In the genomic region with DNA sequence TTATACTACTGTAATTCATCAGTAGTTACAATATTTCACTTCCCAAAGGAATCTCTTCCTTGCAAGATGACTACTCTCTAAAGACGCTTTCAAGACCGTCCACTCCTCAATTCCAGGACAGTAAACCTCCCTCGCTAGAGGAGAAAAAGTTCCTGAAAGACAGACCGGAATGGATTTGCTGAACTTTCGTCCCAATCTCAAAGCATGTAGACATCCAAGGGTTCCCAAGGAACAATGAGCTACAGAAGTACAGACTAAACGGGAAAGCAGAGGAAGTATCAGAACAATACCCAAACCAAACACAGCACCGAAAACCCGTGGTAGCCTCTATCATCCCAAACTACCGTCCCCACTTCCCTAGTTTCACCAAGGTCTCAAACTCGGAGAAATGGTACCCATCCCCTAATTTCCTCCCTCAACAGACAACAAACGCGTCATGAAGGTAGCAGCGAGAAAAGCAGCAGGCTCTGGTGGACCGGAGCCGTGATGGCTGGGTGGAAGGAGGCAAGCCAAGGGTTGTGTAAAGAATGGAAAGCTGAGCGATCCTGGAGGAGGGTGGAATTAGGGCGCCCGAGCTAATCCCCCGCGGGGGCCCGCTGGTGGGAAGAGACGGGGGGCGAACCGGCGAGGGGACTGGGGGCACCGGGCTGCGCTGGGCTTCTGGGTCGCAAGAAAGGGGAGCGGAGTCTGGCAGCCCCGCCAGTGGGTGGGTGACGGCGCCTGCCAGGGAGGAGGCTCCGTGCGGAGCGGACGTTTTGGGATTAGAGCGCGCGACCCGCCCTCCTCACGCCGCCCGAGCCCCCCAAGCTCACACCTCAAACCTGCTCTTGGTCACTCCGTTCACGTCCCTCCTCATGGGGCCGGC, we compare ENCODE assay signal across 1 cellular context.
TF ChIP-seq lines count a peak whose summit lies in the region.

No MANE protein-coding gene starts in this region.

TF ChIP-seq in HepG2, 621 proteins besides CTCF, POLR2A, EP300 and RAD21 (continues in another document):
- no peak for TF ChIP-seq ZNF124 (CRISPR knock-in tag; IDR thresholded peaks at IDR 0.05)
- no peak for TF ChIP-seq ZFP36L2 (CRISPR knock-in tag; IDR thresholded peaks at IDR 0.05)
- TF ChIP-seq, protein P1, sequence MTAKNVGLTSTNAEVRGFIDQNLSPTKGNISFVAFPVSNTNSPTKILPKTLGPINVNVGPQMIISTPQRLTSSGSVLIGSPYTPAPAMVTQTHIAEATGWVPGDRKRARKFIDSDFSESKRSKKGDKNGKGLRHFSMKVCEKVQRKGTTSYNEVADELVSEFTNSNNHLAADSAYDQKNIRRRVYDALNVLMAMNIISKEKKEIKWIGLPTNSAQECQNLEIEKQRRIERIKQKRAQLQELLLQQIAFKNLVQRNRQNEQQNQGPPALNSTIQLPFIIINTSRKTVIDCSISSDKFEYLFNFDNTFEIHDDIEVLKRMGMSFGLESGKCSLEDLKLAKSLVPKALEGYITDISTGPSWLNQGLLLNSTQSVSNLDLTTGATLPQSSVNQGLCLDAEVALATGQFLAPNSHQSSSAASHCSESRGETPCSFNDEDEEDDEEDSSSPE (CRISPR knock-in tag; IDR thresholded peaks at IDR 0.05), result no peak
- no peak for TF ChIP-seq ELF1 (CRISPR knock-in tag; IDR thresholded peaks at IDR 0.05)
- TF ChIP-seq, protein P2, sequence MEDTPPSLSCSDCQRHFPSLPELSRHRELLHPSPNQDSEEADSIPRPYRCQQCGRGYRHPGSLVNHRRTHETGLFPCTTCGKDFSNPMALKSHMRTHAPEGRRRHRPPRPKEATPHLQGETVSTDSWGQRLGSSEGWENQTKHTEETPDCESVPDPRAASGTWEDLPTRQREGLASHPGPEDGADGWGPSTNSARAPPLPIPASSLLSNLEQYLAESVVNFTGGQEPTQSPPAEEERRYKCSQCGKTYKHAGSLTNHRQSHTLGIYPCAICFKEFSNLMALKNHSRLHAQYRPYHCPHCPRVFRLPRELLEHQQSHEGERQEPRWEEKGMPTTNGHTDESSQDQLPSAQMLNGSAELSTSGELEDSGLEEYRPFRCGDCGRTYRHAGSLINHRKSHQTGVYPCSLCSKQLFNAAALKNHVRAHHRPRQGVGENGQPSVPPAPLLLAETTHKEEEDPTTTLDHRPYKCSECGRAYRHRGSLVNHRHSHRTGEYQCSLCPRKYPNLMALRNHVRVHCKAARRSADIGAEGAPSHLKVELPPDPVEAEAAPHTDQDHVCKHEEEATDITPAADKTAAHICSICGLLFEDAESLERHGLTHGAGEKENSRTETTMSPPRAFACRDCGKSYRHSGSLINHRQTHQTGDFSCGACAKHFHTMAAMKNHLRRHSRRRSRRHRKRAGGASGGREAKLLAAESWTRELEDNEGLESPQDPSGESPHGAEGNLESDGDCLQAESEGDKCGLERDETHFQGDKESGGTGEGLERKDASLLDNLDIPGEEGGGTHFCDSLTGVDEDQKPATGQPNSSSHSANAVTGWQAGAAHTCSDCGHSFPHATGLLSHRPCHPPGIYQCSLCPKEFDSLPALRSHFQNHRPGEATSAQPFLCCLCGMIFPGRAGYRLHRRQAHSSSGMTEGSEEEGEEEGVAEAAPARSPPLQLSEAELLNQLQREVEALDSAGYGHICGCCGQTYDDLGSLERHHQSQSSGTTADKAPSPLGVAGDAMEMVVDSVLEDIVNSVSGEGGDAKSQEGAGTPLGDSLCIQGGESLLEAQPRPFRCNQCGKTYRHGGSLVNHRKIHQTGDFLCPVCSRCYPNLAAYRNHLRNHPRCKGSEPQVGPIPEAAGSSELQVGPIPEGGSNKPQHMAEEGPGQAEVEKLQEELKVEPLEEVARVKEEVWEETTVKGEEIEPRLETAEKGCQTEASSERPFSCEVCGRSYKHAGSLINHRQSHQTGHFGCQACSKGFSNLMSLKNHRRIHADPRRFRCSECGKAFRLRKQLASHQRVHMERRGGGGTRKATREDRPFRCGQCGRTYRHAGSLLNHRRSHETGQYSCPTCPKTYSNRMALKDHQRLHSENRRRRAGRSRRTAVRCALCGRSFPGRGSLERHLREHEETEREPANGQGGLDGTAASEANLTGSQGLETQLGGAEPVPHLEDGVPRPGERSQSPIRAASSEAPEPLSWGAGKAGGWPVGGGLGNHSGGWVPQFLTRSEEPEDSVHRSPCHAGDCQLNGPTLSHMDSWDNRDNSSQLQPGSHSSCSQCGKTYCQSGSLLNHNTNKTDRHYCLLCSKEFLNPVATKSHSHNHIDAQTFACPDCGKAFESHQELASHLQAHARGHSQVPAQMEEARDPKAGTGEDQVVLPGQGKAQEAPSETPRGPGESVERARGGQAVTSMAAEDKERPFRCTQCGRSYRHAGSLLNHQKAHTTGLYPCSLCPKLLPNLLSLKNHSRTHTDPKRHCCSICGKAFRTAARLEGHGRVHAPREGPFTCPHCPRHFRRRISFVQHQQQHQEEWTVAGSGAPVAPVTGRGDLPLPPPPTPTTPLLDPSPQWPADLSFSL (CRISPR knock-in tag; IDR thresholded peaks at IDR 0.05), result 0 out of 2 replicates have a peak, but pooled peaks have one; percentile 32
- TF ChIP-seq ZNF44 (CRISPR knock-in tag; IDR thresholded peaks at IDR 0.05), result no peak
- TF ChIP-seq AFF4 (CRISPR knock-in tag; IDR thresholded peaks at IDR 0.05), result no peak
- TF ChIP-seq JUND (CRISPR knock-in tag; IDR thresholded peaks at IDR 0.05), result no peak
- peak in 1 of 2 experiments; percentile 28; a peak in 1 of 4 replicates for TF ChIP-seq ATF4 (CRISPR knock-in tag; IDR thresholded peaks at IDR 0.05)
- no peak for TF ChIP-seq ZNF3 (CRISPR knock-in tag; IDR thresholded peaks at IDR 0.05)
- no peak for TF ChIP-seq ATF7 (IDR thresholded peaks at IDR 0.05)
- 0 out of 2 replicates have a peak, but pooled peaks have one; percentile 25 for TF ChIP-seq ATF7 (CRISPR knock-in tag; IDR thresholded peaks at IDR 0.05)
- no peak for TF ChIP-seq ARNTL (CRISPR knock-in tag; IDR thresholded peaks at IDR 0.05)
- no peak for TF ChIP-seq ZEB1 (IDR thresholded peaks at IDR 0.05; ENCODE audit: insufficient replicate concordance, low read depth)
- TF ChIP-seq NONO (IDR thresholded peaks at IDR 0.05), result no peak
- 0 out of 2 replicates have a peak, but pooled peaks have one; percentile 58 for TF ChIP-seq NONO (CRISPR knock-in tag; conservative IDR thresholded peaks at IDR 0.05)
- no peak for TF ChIP-seq PCBP2 (optimal IDR thresholded peaks at IDR 0.05; ENCODE audit: low read depth, low read length, poor library complexity, severe bottlenecking)
- no peak for TF ChIP-seq ASH2L (IDR thresholded peaks at IDR 0.05; ENCODE audit: insufficient read length, low read depth, low read length)
- TF ChIP-seq, protein P3, sequence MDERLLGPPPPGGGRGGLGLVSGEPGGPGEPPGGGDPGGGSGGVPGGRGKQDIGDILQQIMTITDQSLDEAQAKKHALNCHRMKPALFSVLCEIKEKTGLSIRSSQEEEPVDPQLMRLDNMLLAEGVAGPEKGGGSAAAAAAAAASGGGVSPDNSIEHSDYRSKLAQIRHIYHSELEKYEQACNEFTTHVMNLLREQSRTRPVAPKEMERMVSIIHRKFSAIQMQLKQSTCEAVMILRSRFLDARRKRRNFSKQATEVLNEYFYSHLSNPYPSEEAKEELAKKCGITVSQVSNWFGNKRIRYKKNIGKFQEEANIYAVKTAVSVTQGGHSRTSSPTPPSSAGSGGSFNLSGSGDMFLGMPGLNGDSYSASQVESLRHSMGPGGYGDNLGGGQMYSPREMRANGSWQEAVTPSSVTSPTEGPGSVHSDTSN (CRISPR knock-in tag; IDR thresholded peaks at IDR 0.05), result no peak
- peak; percentile 56; the same call in 1 of the 2 replicates for TF ChIP-seq ZNF33A (CRISPR knock-in tag; IDR thresholded peaks at IDR 0.05; ENCODE audit: borderline replicate concordance)
- TF ChIP-seq BRF2 (CRISPR knock-in tag; IDR thresholded peaks at IDR 0.05), result 0 out of 2 replicates have a peak, but pooled peaks have one; percentile 31
- no peak for TF ChIP-seq ATRX (CRISPR knock-in tag; IDR thresholded peaks at IDR 0.05; ENCODE audit: borderline replicate concordance)
- no peak for TF ChIP-seq HDAC1 (CRISPR knock-in tag; IDR thresholded peaks at IDR 0.05)
- TF ChIP-seq CREB1 (IDR thresholded peaks at IDR 0.05), result peak; percentile 44; the same call in 1 of the 2 replicates
- no peak for TF ChIP-seq CREB1 (CRISPR knock-in tag; IDR thresholded peaks at IDR 0.05)
- TF ChIP-seq ZKSCAN5 (CRISPR knock-in tag; IDR thresholded peaks at IDR 0.05), result no peak
- TF ChIP-seq ZBTB14 (CRISPR knock-in tag; IDR thresholded peaks at IDR 0.05), result no peak
- no peak for TF ChIP-seq TMF1 (CRISPR knock-in tag; IDR thresholded peaks at IDR 0.05; ENCODE audit: low read depth)
- no peak for TF ChIP-seq SOX6 (IDR thresholded peaks at IDR 0.05)
- TF ChIP-seq SOX6 (CRISPR knock-in tag; IDR thresholded peaks at IDR 0.05), result 0 out of 2 replicates have a peak, but pooled peaks have one; percentile 2
- TF ChIP-seq ZNF639 (CRISPR knock-in tag; conservative IDR thresholded peaks at IDR 0.05), result no peak
- TF ChIP-seq ZKSCAN8 (CRISPR knock-in tag; IDR thresholded peaks at IDR 0.05; ENCODE audit: borderline replicate concordance), result no peak
- no peak for TF ChIP-seq ARHGAP35 (CRISPR knock-in tag; IDR thresholded peaks at IDR 0.05; ENCODE audit: borderline replicate concordance)
- TF ChIP-seq HMG20B (CRISPR knock-in tag; conservative IDR thresholded peaks at IDR 0.05), result no peak
- TF ChIP-seq MXD3 (CRISPR knock-in tag; IDR thresholded peaks at IDR 0.05), result no peak
- no peak for TF ChIP-seq NR1H2 (CRISPR knock-in tag; IDR thresholded peaks at IDR 0.05; ENCODE audit: borderline replicate concordance, low read depth)
- TF ChIP-seq KDM4B (CRISPR knock-in tag; IDR thresholded peaks at IDR 0.05), result no peak
